Comparison of ENCODE assay signal across 25 cellular contexts in genomic region chrX:18545771-18546170, GRCh38.
DNase-seq lines count a peak whose midpoint lies in the region; ATAC-seq, FAIRE-seq and TF ChIP-seq lines count a peak whose summit lies in the region.
"Had no signal": no experiment of that assay in that cellular context is flagged by ENCODE, and none has a peak within 500 bp of the region (broad histone marks: within the 10 kb centered on the region; RNA-seq: fewer than 3 reads in every experiment).

No MANE protein-coding gene starts in this region.

- H3K27ac Mint-ChIP-seq in mesothelial cell of epicardium: no peak overlapping the region
- H3K27ac Mint-ChIP-seq: CD4-positive, CD25-positive, alpha-beta regulatory T cell; CD8-positive, alpha-beta T cell; GM23338; HFFc6 had no signal

- H3K4me3 ChIP-seq in A549: no peak overlapping the region
- no peak overlapping the region for H3K4me3 ChIP-seq in right lobe of liver
- H3K4me3 ChIP-seq: GM12878, GM23338, HAP-1 had no signal

- no peak for TF ChIP-seq POLR2A in A549 (IDR thresholded peaks at IDR 0.05; ENCODE audit: low read length)
- TF ChIP-seq POLR2A in right lobe of liver (IDR thresholded peaks at IDR 0.05): no peak

- H3K4me1 ChIP-seq in A549: 0 out of 3 replicates have a peak, but pooled peaks cover 4% of the 10 kb centered on the region
- no peaks in the 10 kb centered on the region for H3K4me1 ChIP-seq in right lobe of liver
- H3K4me1 ChIP-seq: Caco-2 had no signal

- no peak for TF ChIP-seq RAD21 in A549 (conservative IDR thresholded peaks at IDR 0.05 in 1 of 2, IDR thresholded peaks at IDR 0.05 in 1 of 2)

- peaks cover 21% of the 10 kb centered on the region for H3K9me3 Mint-ChIP-seq in mesothelial cell of epicardium
- H3K9me3 Mint-ChIP-seq: CD8-positive, alpha-beta T cell; GM23338; HFFc6 had no signal

- peak; percentile 61 for FAIRE-seq in A549 (lab: Jason Lieb, UNC)
- FAIRE-seq: D721Med, GM12878, GM19239, H54 had no signal

- H3K36me3 ChIP-seq in right lobe of liver: no peaks in the 10 kb centered on the region
- H3K36me3 ChIP-seq: HAP-1 had no signal

- TF ChIP-seq EP300 in A549 (IDR thresholded peaks at IDR 0.05): no peak

- H3K27ac ChIP-seq in A549 (no peak overlapping the region), right lobe of liver (peak overlapping the region in 1 of 3 donors; percentile 1)
- H3K27ac ChIP-seq: 22Rv1 had no signal

- no peaks in the 10 kb centered on the region for H3K36me3 Mint-ChIP-seq in mesothelial cell of epicardium
- H3K36me3 Mint-ChIP-seq: CD4-positive, CD25-positive, alpha-beta regulatory T cell; CD8-positive, alpha-beta T cell had no signal

- no peaks in the 10 kb centered on the region for H3K27me3 Mint-ChIP-seq in mesothelial cell of epicardium (ENCODE audit: low read depth)
- H3K27me3 Mint-ChIP-seq: CD4-positive, CD25-positive, alpha-beta regulatory T cell had no signal

- WGBS in A549 (ENCODE audit: missing lambda C conversion rate): 89% methylated on average over 2 of the region's 2 CpGs
- 29% methylated on average over 2 of the region's 2 CpGs for WGBS in right lobe of liver (ENCODE audit: insufficient coverage, low coverage, low lambda C conversion rate, missing lambda C conversion rate)

- H3K4me3 Mint-ChIP-seq in mesothelial cell of epicardium: no peak overlapping the region
- H3K4me3 Mint-ChIP-seq: CD4-positive, CD25-positive, alpha-beta regulatory T cell; CD8-positive, alpha-beta T cell; GM23338; HFFc6 had no signal

- DNase-seq in A549 (ENCODE audit: low read depth in 1 of 2, low spot score in 1 of 2) (no peak), HuH-7 (ENCODE audit: low spot score) (peak; percentile 4), left lobe of liver (ENCODE audit: low spot score) (no peak), right lobe of liver (no peak), mesothelial cell of epicardium (ENCODE audit: low spot score in 2 of 2, unreplicated experiment in 2 of 2) (no peak), NCI-H1930 (lab: John Stamatoyannopoulos, UW) (no peak), NCI-H2171 (lab: John Stamatoyannopoulos, UW) (no peak)
- DNase-seq: ACHN; C1 segment of cervical spinal cord; Caco-2; CD4-positive, CD25-positive, alpha-beta regulatory T cell; CD8-positive, alpha-beta T cell; DMS 273 treated with DMSO at 0.1 percent for 48 hours; DMS79; EL; GDM1; HFFc6 had no signal

- H3K9me3 ChIP-seq in A549 (no peaks in the 10 kb centered on the region), right lobe of liver (no peaks in the 10 kb centered on the region)
- H3K9me3 ChIP-seq: Caco-2, HAP-1 had no signal

- no peaks in the 10 kb centered on the region for H3K27me3 ChIP-seq in right lobe of liver

- H3K4me1 Mint-ChIP-seq in mesothelial cell of epicardium: peaks cover 5% of the 10 kb centered on the region

- intact Hi-C loops in right lobe of liver (cut with DNase I): no loop called here

- CTCF ChIA-PET in A549 (lab: Yijun Ruan, JAX): no interaction called here

- TF ChIP-seq CTCF in A549 (IDR thresholded peaks at IDR 0.05): no peak
- TF ChIP-seq CTCF in right lobe of liver (IDR thresholded peaks at IDR 0.05): no peak
- no peak for TF ChIP-seq CTCF in mesothelial cell of epicardium (IDR thresholded peaks at IDR 0.05; ENCODE audit: unreplicated experiment)

- no peak overlapping the region for H3K4me2 ChIP-seq in A549
- H3K4me2 ChIP-seq: GM23338 had no signal

- POLR2A ChIA-PET in A549 (lab: Yijun Ruan, JAX): no interaction called here

- no peak for ATAC-seq in A549
- ATAC-seq in left lobe of liver: peak; percentile 83
- ATAC-seq in right lobe of liver: peak; percentile 83 to 94 (median 85)
- no peak for ATAC-seq in HG02610 (IDR thresholded peaks at IDR 0.05; ENCODE audit: unreplicated experiment)
- ATAC-seq: CD8-positive, alpha-beta T cell; GM12878; GM23338 had no signal

TF ChIP-seq in A549, 52 proteins besides CTCF, POLR2A, EP300 and RAD21:
- no peak for TF ChIP-seq RCOR1 (IDR thresholded peaks at IDR 0.05; ENCODE audit: low read depth, low read length)
- no peak for TF ChIP-seq HES2 (IDR thresholded peaks at IDR 0.05)
- no peak for TF ChIP-seq FOSL2 (IDR thresholded peaks at IDR 0.05)
- TF ChIP-seq FOSL2 (CRISPR knock-in tag; IDR thresholded peaks at IDR 0.05): no peak
- TF ChIP-seq GATA3 (IDR thresholded peaks at IDR 0.05; ENCODE audit: borderline replicate concordance): no peak
- no peak for TF ChIP-seq EHF (CRISPR knock-in tag; IDR thresholded peaks at IDR 0.05)
- no peak for TF ChIP-seq HEYL (CRISPR knock-in tag; IDR thresholded peaks at IDR 0.05)
- TF ChIP-seq NPAS2 (CRISPR knock-in tag; IDR thresholded peaks at IDR 0.05; ENCODE audit: borderline replicate concordance): no peak
- no peak for TF ChIP-seq RNF2 (IDR thresholded peaks at IDR 0.05; ENCODE audit: borderline replicate concordance, low read depth)
- TF ChIP-seq HMGXB4 (CRISPR knock-in tag; IDR thresholded peaks at IDR 0.05; ENCODE audit: borderline replicate concordance): no peak
- no peak for TF ChIP-seq TP53 (CRISPR knock-in tag; IDR thresholded peaks at IDR 0.05)
- TF ChIP-seq ZFP36 (IDR thresholded peaks at IDR 0.05; ENCODE audit: borderline replicate concordance, partially characterized antibody): no peak
- TF ChIP-seq FOXS1 (CRISPR knock-in tag; IDR thresholded peaks at IDR 0.05): no peak
- TF ChIP-seq ZSCAN20 (CRISPR knock-in tag; IDR thresholded peaks at IDR 0.05): no peak
- TF ChIP-seq HOXB13 (CRISPR knock-in tag; IDR thresholded peaks at IDR 0.05; ENCODE audit: low read depth): no peak
TF ChIP-seq in A549: peak in this region for 0.

Comparison
In these comparisons a context has a peak if more than half of its experiments do, and no peak if none do; other contexts are left out.
1. ATAC-seq: peak in left lobe of liver (single experiment) and right lobe of liver (4 of 4); none in A549 (0 of 2) and HG02610 (single experiment).